In genomic region chr12:49673446-49674317, GRCh38 we compare ENCODE assay signal across 8 cellular contexts. TPM values are rescaled to one million over a fixed set of nuclear protein-coding genes. Genes with fewer than 3 reads are reported as not detected.
DNase-seq lines count a peak whose midpoint lies in the region; TF ChIP-seq lines count a peak whose summit lies in the region.

No MANE protein-coding gene starts in this region.

- CTCF ChIA-PET in HEK293 (lab: Yijun Ruan, JAX): interaction anchor here (0.6 to 1.6 kb wide), 3 partner anchors 8 to 33 kb away, joined by 3 to 5 read pairs (median 4); partner anchors contain the start of gene FMNL3

- H3K36me3 ChIP-seq in HEK293 (ENCODE audit: control insufficient read depth in 2 of 2, insufficient read depth in 1 of 2, low read length in 2 of 2) (no peaks in the 10 kb centered on the region), endodermal cell (ENCODE audit: control insufficient read depth, insufficient read depth, low read length) (no peaks in the 10 kb centered on the region)

- DNase-seq in AG09309 (ENCODE audit: low read depth): peak; percentile 76
- DNase-seq in T-helper 2 cell treated with Interferon-gamma antibody and Interleukin-4, amounts not matched to agents 5 μg/mL and 100 μg/mL, for 36 hours (ENCODE audit: low spot score): no peak
- DNase-seq in endodermal cell: peak; percentile 87
- peak; percentile 92 to 98 for DNase-seq in lung microvascular endothelial cell (ENCODE audit: low read depth in 2 of 2)
- DNase-seq in stromal cell of bone marrow (ENCODE audit: low read depth): peak; percentile 92
- DNase-seq in GM10266 (ENCODE audit: extremely low spot score): no peak
- DNase-seq in NOMO-1 treated with dmso at 0.1 percent for 144 hours (lab: John Stamatoyannopoulos, UW; ENCODE audit: unreplicated experiment): no peak

- POLR2A ChIA-PET in HEK293 (lab: Yijun Ruan, JAX): interaction anchor here (1.0 to 1.2 kb wide), 3 partner anchors 10 to 50 kb away, joined by 3 to 4 read pairs (median 3); partner anchors contain the start of gene PRPF40B

- peak overlapping the region; percentile 34 for H3K9ac ChIP-seq in endodermal cell (ENCODE audit: extremely low read depth, low read length, poor library complexity, severe bottlenecking)

- peaks cover 2% of the 10 kb centered on the region; the same call in 1 of the 2 replicates for H3K4me1 ChIP-seq in HEK293 (ENCODE audit: control insufficient read depth, insufficient read depth, low read length)
- H3K4me1 ChIP-seq in endodermal cell (ENCODE audit: control insufficient read depth, insufficient read depth, low read length): peaks cover 13% of the 10 kb centered on the region

- H3K9me3 Mint-ChIP-seq in T-helper 2 cell treated with Interferon-gamma antibody and Interleukin-4, amounts not matched to agents 5 μg/mL and 100 μg/mL, for 36 hours: no peaks in the 10 kb centered on the region
- no peaks in the 10 kb centered on the region for H3K9me3 Mint-ChIP-seq in endodermal cell

- peaks cover 4% of the 10 kb centered on the region for H3K36me3 Mint-ChIP-seq in T-helper 2 cell treated with Interferon-gamma antibody and Interleukin-4, amounts not matched to agents 5 μg/mL and 100 μg/mL, for 36 hours (ENCODE audit: low read depth)
- H3K36me3 Mint-ChIP-seq in endodermal cell (ENCODE audit: low read depth): no peaks in the 10 kb centered on the region

- no peaks in the 10 kb centered on the region for H3K27me3 ChIP-seq in endodermal cell (ENCODE audit: control insufficient read depth, insufficient read depth, low read length, poor library complexity, severe bottlenecking)

- peak overlapping the region; percentile 42 for H3K4me3 Mint-ChIP-seq in T-helper 2 cell treated with Interferon-gamma antibody and Interleukin-4, amounts not matched to agents 5 μg/mL and 100 μg/mL, for 36 hours
- H3K4me3 Mint-ChIP-seq in endodermal cell: no peak overlapping the region

- H3K4me3 ChIP-seq in AG09309 (ENCODE audit: control insufficient read depth, low read depth, low read length) (no peak overlapping the region), HEK293 (ENCODE audit: low read depth, low read length) (no peak overlapping the region), endodermal cell (ENCODE audit: low read length) (peak overlapping the region; percentile 48)

- H3K27ac ChIP-seq in HEK293 (ENCODE audit: extremely low read depth, low read depth, low read length): peak overlapping the region; percentile 14; the same call in 1 of the 2 replicates
- peak overlapping the region; percentile 95 for H3K27ac ChIP-seq in endodermal cell (ENCODE audit: low read depth, low read length)

- no peaks in the 10 kb centered on the region for H3K27me3 Mint-ChIP-seq in T-helper 2 cell treated with Interferon-gamma antibody and Interleukin-4, amounts not matched to agents 5 μg/mL and 100 μg/mL, for 36 hours (ENCODE audit: low read depth)
- H3K27me3 Mint-ChIP-seq in endodermal cell (ENCODE audit: insufficient read depth): no peaks in the 10 kb centered on the region

- H3K4me1 Mint-ChIP-seq in T-helper 2 cell treated with Interferon-gamma antibody and Interleukin-4, amounts not matched to agents 5 μg/mL and 100 μg/mL, for 36 hours (ENCODE audit: low read depth): peaks cover 62% of the 10 kb centered on the region
- H3K4me1 Mint-ChIP-seq in endodermal cell: peaks cover 26% of the 10 kb centered on the region

- TF ChIP-seq CTCF in AG09309 (IDR thresholded peaks at IDR 0.05; ENCODE audit: control insufficient read depth, insufficient read depth, low read depth, low read length, missing control alignments) (peak; percentile 40), HEK293 (tag by site-specific recombination; IDR thresholded peaks at IDR 0.05) (no peak; the same call in 1 of the 2 replicates), endodermal cell (conservative IDR thresholded peaks at IDR 0.05) (peak; percentile 45), GM10266 (IDR thresholded peaks at IDR 0.05; ENCODE audit: control insufficient read depth, insufficient read depth, low read depth, missing control alignments) (no peak)

- peak overlapping the region; percentile 51 for H3K27ac Mint-ChIP-seq in T-helper 2 cell treated with Interferon-gamma antibody and Interleukin-4, amounts not matched to agents 5 μg/mL and 100 μg/mL, for 36 hours
- H3K27ac Mint-ChIP-seq in endodermal cell: peak overlapping the region; percentile 77

- H3K9me3 ChIP-seq in HEK293 (ENCODE audit: control insufficient read depth, insufficient read depth, low read depth, low read length) (no peaks in the 10 kb centered on the region), endodermal cell (ENCODE audit: control insufficient read depth, low read length) (no peaks in the 10 kb centered on the region)

- 46 to 50% methylated on average over 3 to 13 of the region's 13 CpGs for WGBS in endodermal cell (ENCODE audit: insufficient coverage in 1 of 2, insufficient read length in 1 of 2), 2 experiments

TF ChIP-seq in HEK293, 187 proteins besides CTCF, POLR2A, EP300 and RAD21:
- TF ChIP-seq ZNF518A (tag by site-specific recombination; conservative IDR thresholded peaks at IDR 0.05; ENCODE audit: low read depth): no peak
- no peak for TF ChIP-seq ZNF132 (tag by site-specific recombination; IDR thresholded peaks at IDR 0.05; ENCODE audit: borderline replicate concordance)
- no peak for TF ChIP-seq IKZF3 (tag by site-specific recombination; IDR thresholded peaks at IDR 0.05)
- TF ChIP-seq ZNF626 (tag by site-specific recombination; IDR thresholded peaks at IDR 0.05): no peak
- TF ChIP-seq ZNF621 (tag by site-specific recombination; IDR thresholded peaks at IDR 0.05): no peak
- peak; percentile 87 for TF ChIP-seq ZFHX2 (tag by site-specific recombination; conservative IDR thresholded peaks at IDR 0.05)
- no peak for TF ChIP-seq ZNF707 (tag by site-specific recombination; IDR thresholded peaks at IDR 0.05)
- TF ChIP-seq KLF1 (tag by site-specific recombination; IDR thresholded peaks at IDR 0.05): peak; percentile 89
- no peak for TF ChIP-seq SCRT2 (tag by site-specific recombination; IDR thresholded peaks at IDR 0.05)
- no peak for TF ChIP-seq ZNF777 (tag by site-specific recombination; IDR thresholded peaks at IDR 0.05; ENCODE audit: borderline replicate concordance)
- peak; percentile 54 for TF ChIP-seq SP2 (tag by site-specific recombination; IDR thresholded peaks at IDR 0.05)
- no peak for TF ChIP-seq ZNF514 (tag by site-specific recombination; IDR thresholded peaks at IDR 0.05)
- peak; percentile 89 for TF ChIP-seq EGR2 (tag by site-specific recombination; IDR thresholded peaks at IDR 0.05; ENCODE audit: low read depth)
- peak; percentile 38; the same call in 1 of the 2 replicates for TF ChIP-seq ZNF629 (tag by site-specific recombination; IDR thresholded peaks at IDR 0.05)
- TF ChIP-seq ZNF561 (tag by site-specific recombination; IDR thresholded peaks at IDR 0.05; ENCODE audit: borderline replicate concordance): peak; percentile 53; the same call in 1 of the 2 replicates
- TF ChIP-seq ZNF211 (tag by site-specific recombination; IDR thresholded peaks at IDR 0.05; ENCODE audit: low read depth): no peak
- no peak; the same call in 1 of the 2 replicates for TF ChIP-seq WT1 (tag by site-specific recombination; IDR thresholded peaks at IDR 0.05)
- TF ChIP-seq ZNF600 (tag by site-specific recombination; IDR thresholded peaks at IDR 0.05): peak; percentile 92
- no peak for TF ChIP-seq MEIS1 (CRISPR knock-in tag; IDR thresholded peaks at IDR 0.05; ENCODE audit: borderline replicate concordance)
- no peak for TF ChIP-seq ZNF394 (tag by site-specific recombination; IDR thresholded peaks at IDR 0.05; ENCODE audit: borderline replicate concordance)

RNA-seq across cellular contexts. Expression of gene FMNL3, which starts 33.5 kb away (rescaled TPM):
- total RNA-seq in endodermal cell (10 to 100 TPM; 22.4 to 23.5 TPM), lung microvascular endothelial cell (52.0 and 54.5 TPM in 2 replicates)
- 14.2 TPM for polyA plus RNA-seq in endodermal cell (2013, experiment 1 of 2)
- polyA plus RNA-seq in endodermal cell (2013, experiment 2 of 2): 15.9 TPM

RNA-seq across cellular contexts. Expression of gene PRPF40B, which starts 50.3 kb away (rescaled TPM):
- total RNA-seq in endodermal cell (10 to 100 TPM; 33.8 to 45.6 TPM), lung microvascular endothelial cell (1.5 and 2.2 TPM in 2 replicates)
- 29.5 TPM for polyA plus RNA-seq in endodermal cell (2013, experiment 1 of 2)
- polyA plus RNA-seq in endodermal cell (2013, experiment 2 of 2): 25.0 TPM

Comparison
In these comparisons a context has a peak if more than half of its experiments do, and no peak if none do; other contexts are left out.
1. DNase-seq: peak in AG09309 (single experiment), endodermal cell (single experiment), lung microvascular endothelial cell (2 of 2) and stromal cell of bone marrow (single experiment); none in T-helper 2 cell treated with Interferon-gamma antibody and Interleukin-4, amounts not matched to agents 5 μg/mL and 100 μg/mL, for 36 hours (single experiment), GM10266 (single experiment) and NOMO-1 treated with dmso at 0.1 percent for 144 hours (single experiment).
2. CTCF ChIP-seq: peak in AG09309 (single experiment) and endodermal cell (single experiment); none in HEK293 (single experiment) and GM10266 (single experiment).
3. RNA of gene PRPF40B, which starts 50.3 kb away (total RNA-seq): 33.8 to 45.6 TPM in endodermal cell; 1.5 to 2.2 TPM in lung microvascular endothelial cell; every median in the first group is over 10 times any median in the second.